ENCODE assay signal across 8 cellular contexts in genomic region chr10:131885391-131886165, GRCh38. TPM values are rescaled to one million over a fixed set of nuclear protein-coding genes. Genes with fewer than 3 reads are reported as not detected.
DNase-seq lines count a peak whose midpoint lies in the region; ATAC-seq and TF ChIP-seq lines count a peak whose summit lies in the region.

No MANE protein-coding gene starts in this region.

- H3K9me3 Mint-ChIP-seq in GM23338 = peaks cover 5% of the 10 kb centered on the region; the same call in 2 of the 3 replicates
- H3K9me3 Mint-ChIP-seq in activated CD4-positive, alpha-beta T cell treated with anti-CD3 and anti-CD28 coated beads for 36 hours (ENCODE audit: low read depth) = no peaks in the 10 kb centered on the region

- H3K9me2 ChIP-seq in GM23338 (ENCODE audit: insufficient read depth) = no peaks in the 10 kb centered on the region

- TF ChIP-seq POLR2A in right lobe of liver (IDR thresholded peaks at IDR 0.05) = no peak

- intact Hi-C loops in activated CD4-positive, alpha-beta T cell treated with anti-CD3 and anti-CD28 coated beads for 36 hours (cut with DNase I, micrococcal nuclease) = loop anchor here (1.0 to 5.0 kb wide), 7 partner anchors 42 to 257 kb away; partner anchors contain the start of gene BNIP3 (in 1 of the 2)
- intact Hi-C loops in right lobe of liver (cut with DNase I) = loop anchor here in 1 of 2 donors (5.0 kb wide), 1 partner anchor 257 kb away; no protein-coding TSS in a partner anchor

- H3K27ac Mint-ChIP-seq in GM23338 = no peak overlapping the region
- no peak overlapping the region for H3K27ac Mint-ChIP-seq in activated CD4-positive, alpha-beta T cell treated with anti-CD3 and anti-CD28 coated beads for 36 hours

- H3K4me1 ChIP-seq in GM23338 (ENCODE audit: insufficient read depth) = no peaks in the 10 kb centered on the region
- H3K4me1 ChIP-seq in right lobe of liver = no peaks in the 10 kb centered on the region

- peaks cover 2% of the 10 kb centered on the region for H3K27me3 Mint-ChIP-seq in GM23338 (ENCODE audit: insufficient read depth, low read depth, poor library complexity)
- peaks cover 2% of the 10 kb centered on the region for H3K27me3 Mint-ChIP-seq in activated CD4-positive, alpha-beta T cell treated with anti-CD3 and anti-CD28 coated beads for 36 hours

- no peaks in the 10 kb centered on the region for H3K36me3 ChIP-seq in GM23338 (ENCODE audit: insufficient read depth)
- H3K36me3 ChIP-seq in right lobe of liver = no peaks in the 10 kb centered on the region

- H3K4me3 ChIP-seq in GM23338 (no peak overlapping the region), right lobe of liver (no peak overlapping the region)

- 16% methylated on average over 6 of the region's 25 CpGs for WGBS in right lobe of liver (ENCODE audit: insufficient coverage, low coverage, low lambda C conversion rate, missing lambda C conversion rate)

- TF ChIP-seq CTCF in GM23338 (conservative IDR thresholded peaks at IDR 0.05; ENCODE audit: low read depth in 2 of 2) (peak; percentile 82 to 98), right lobe of liver (IDR thresholded peaks at IDR 0.05) (peak; percentile 96 to 98 (median 98))

- DNase-seq in G401 (ENCODE audit: low spot score) = peak; percentile 72
- DNase-seq in GM23338 (ENCODE audit: low spot score) = peak; percentile 89
- DNase-seq in LoVo (ENCODE audit: low spot score) = peak; percentile 61
- peak; percentile 91 for DNase-seq in activated CD4-positive, alpha-beta T cell treated with anti-CD3 and anti-CD28 coated beads for 36 hours
- DNase-seq in cerebellar cortex (ENCODE audit: low spot score) = peak; percentile 68
- peak; percentile 79 to 81 (median 79) for DNase-seq in right lobe of liver
- peak; percentile 54 for DNase-seq in stimulated activated CD8-positive, alpha-beta memory T cell treated with anti-CD3 and anti-CD28 coated beads, Interleukin-12 subunit alpha, Interleukin-12 subunit beta, amount 100 ng/mL, for 24 hours (ENCODE audit: extremely low read depth)
- DNase-seq in NCI-H2171 (lab: John Stamatoyannopoulos, UW) = no peak

- peaks cover 3% of the 10 kb centered on the region; the same call in 2 of the 3 replicates for H3K4me1 Mint-ChIP-seq in GM23338
- peaks cover 17% of the 10 kb centered on the region for H3K4me1 Mint-ChIP-seq in activated CD4-positive, alpha-beta T cell treated with anti-CD3 and anti-CD28 coated beads for 36 hours

- H3F3A ChIP-seq in GM23338 (replicated peaks; ENCODE audit: low read depth) = no peaks in the 10 kb centered on the region

- H3K79me2 ChIP-seq in GM23338 (replicated peaks; ENCODE audit: insufficient read depth) = no peaks in the 10 kb centered on the region

- in situ Hi-C loops in G401 (cut with HindIII; ENCODE audit: low sequenced_read_pairs) = no loop called here

- H3K27ac ChIP-seq in GM23338 (ENCODE audit: low read depth) = no peak overlapping the region
- H3K27ac ChIP-seq in right lobe of liver = no peak overlapping the region

- peak overlapping the region; percentile 80 for H2AFZ ChIP-seq in GM23338

- peaks cover 8% of the 10 kb centered on the region; the same call in 1 of the 3 replicates for H3K36me3 Mint-ChIP-seq in GM23338 (ENCODE audit: low read depth)
- no peaks in the 10 kb centered on the region for H3K36me3 Mint-ChIP-seq in activated CD4-positive, alpha-beta T cell treated with anti-CD3 and anti-CD28 coated beads for 36 hours (ENCODE audit: low read depth)

- no peaks in the 10 kb centered on the region; the same call in 1 of the 2 replicates for H4K20me1 ChIP-seq in GM23338 (replicated peaks; ENCODE audit: insufficient read depth)

- peak; percentile 99 for ATAC-seq in GM23338
- ATAC-seq in activated CD4-positive, alpha-beta T cell treated with anti-CD3 and anti-CD28 coated beads for 36 hours = peak; percentile 97
- ATAC-seq in right lobe of liver = peak; percentile 99 to 100 (median 100)

- no peaks in the 10 kb centered on the region for H3K9me3 ChIP-seq in right lobe of liver

- POLR2A ChIA-PET in activated CD4-positive, alpha-beta T cell treated with anti-CD3 and anti-CD28 coated beads for 36 hours (lab: Charles Lee) = interaction anchor here (0.6 to 0.9 kb wide), 2 partner anchors 16 to 654 kb away, joined by 3 read pairs; no protein-coding TSS in a partner anchor

- H3K27me3 ChIP-seq in GM23338 (ENCODE audit: insufficient read depth) (no peaks in the 10 kb centered on the region), right lobe of liver (no peaks in the 10 kb centered on the region)

- H3K4me2 ChIP-seq in GM23338 = no peak overlapping the region

- CTCF ChIA-PET in activated CD4-positive, alpha-beta T cell treated with anti-CD3 and anti-CD28 coated beads for 36 hours (lab: Charles Lee) = interaction anchor here (0.6 to 2.5 kb wide), 23 partner anchors 8 to 1708 kb away, joined by 3 to 52 read pairs (median 4); partner anchors contain the start of gene PPP2R2D

- no peak overlapping the region for H3K4me3 Mint-ChIP-seq in GM23338
- H3K4me3 Mint-ChIP-seq in activated CD4-positive, alpha-beta T cell treated with anti-CD3 and anti-CD28 coated beads for 36 hours = no peak overlapping the region

TF ChIP-seq in GM23338, 12 proteins besides CTCF, POLR2A, EP300 and RAD21 (continues in another document):
- TF ChIP-seq, protein P1, sequence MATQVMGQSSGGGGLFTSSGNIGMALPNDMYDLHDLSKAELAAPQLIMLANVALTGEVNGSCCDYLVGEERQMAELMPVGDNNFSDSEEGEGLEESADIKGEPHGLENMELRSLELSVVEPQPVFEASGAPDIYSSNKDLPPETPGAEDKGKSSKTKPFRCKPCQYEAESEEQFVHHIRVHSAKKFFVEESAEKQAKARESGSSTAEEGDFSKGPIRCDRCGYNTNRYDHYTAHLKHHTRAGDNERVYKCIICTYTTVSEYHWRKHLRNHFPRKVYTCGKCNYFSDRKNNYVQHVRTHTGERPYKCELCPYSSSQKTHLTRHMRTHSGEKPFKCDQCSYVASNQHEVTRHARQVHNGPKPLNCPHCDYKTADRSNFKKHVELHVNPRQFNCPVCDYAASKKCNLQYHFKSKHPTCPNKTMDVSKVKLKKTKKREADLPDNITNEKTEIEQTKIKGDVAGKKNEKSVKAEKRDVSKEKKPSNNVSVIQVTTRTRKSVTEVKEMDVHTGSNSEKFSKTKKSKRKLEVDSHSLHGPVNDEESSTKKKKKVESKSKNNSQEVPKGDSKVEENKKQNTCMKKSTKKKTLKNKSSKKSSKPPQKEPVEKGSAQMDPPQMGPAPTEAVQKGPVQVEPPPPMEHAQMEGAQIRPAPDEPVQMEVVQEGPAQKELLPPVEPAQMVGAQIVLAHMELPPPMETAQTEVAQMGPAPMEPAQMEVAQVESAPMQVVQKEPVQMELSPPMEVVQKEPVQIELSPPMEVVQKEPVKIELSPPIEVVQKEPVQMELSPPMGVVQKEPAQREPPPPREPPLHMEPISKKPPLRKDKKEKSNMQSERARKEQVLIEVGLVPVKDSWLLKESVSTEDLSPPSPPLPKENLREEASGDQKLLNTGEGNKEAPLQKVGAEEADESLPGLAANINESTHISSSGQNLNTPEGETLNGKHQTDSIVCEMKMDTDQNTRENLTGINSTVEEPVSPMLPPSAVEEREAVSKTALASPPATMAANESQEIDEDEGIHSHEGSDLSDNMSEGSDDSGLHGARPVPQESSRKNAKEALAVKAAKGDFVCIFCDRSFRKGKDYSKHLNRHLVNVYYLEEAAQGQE (IDR thresholded peaks at IDR 0.05; ENCODE audit: unreplicated experiment) = peak; percentile 6
- no peak for TF ChIP-seq ETS1 (IDR thresholded peaks at IDR 0.05)
- no peak for TF ChIP-seq EZH2phosphoT487 (IDR thresholded peaks at IDR 0.05; ENCODE audit: unreplicated experiment)

RNA-seq across cellular contexts. Expression of gene PPP2R2D, which starts 15.2 kb away (rescaled TPM):
- 32.2 and 57.5 TPM in 2 replicates for total RNA-seq in G401 (2014; rRNA removed; shearing (Covaris generic))
- 33.7 and 35.8 TPM in 2 replicates for total RNA-seq in GM23338 (2014; rRNA removed; shearing (Covaris generic))
- 28.8 and 30.5 TPM in 2 replicates for polyA plus RNA-seq in GM23338 (2016; fragmentation: Nextera tagmentation; extraction: Ambion mirVana)
- 10 to 100 TPM; 30.0 to 39.3 TPM for total RNA-seq in activated CD4-positive, alpha-beta T cell treated with anti-CD3 and anti-CD28 coated beads for 36 hours
- total RNA-seq in right lobe of liver = 10 to 100 TPM; 10.9 to 16.6 (median 14.3) TPM
